ENCODE assay signal across 24 cellular contexts in genomic region chr2:8317419-8317818, GRCh38.
"Had no signal": no experiment of that assay in that cellular context is flagged by ENCODE, and none has a peak within 500 bp of the region (broad histone marks: within the 10 kb centered on the region; RNA-seq: fewer than 3 reads in every experiment).

No MANE protein-coding gene starts in this region.

- H3K27ac ChIP-seq: esophagus muscularis mucosa, hepatocyte, stomach, suprapubic skin, tibial nerve had no signal

- ATAC-seq: activated T-cell treated with anti-CD3 and anti-CD28 coated beads, Interleukin-2, amount 50 U/mL, for 72 hours; sciatic nerve; stimulated activated memory B cell treated with anti-CD40 and anti-IgM and Interleukin-4, amounts not matched to agents 10 μg/mL and 1 μg/mL and 100 μg/mL, for 72 hours; WTC11 had no signal

- H3K79me2 ChIP-seq: hepatocyte had no signal

- H2AFZ ChIP-seq: hepatocyte had no signal

- FAIRE-seq: endothelial cell of umbilical vein, frontal cortex, small intestine had no signal

- H3K9me3 Mint-ChIP-seq: activated T-cell treated with anti-CD3 and anti-CD28 coated beads, Interleukin-2, amount 50 U/mL, for 72 hours; nephron had no signal

- H3K4me3 Mint-ChIP-seq: activated naive CD4-positive, alpha-beta T cell treated with anti-CD3 and anti-CD28 coated beads, Interleukin-2, amount 10 ng/mL, durations not matched to agents 7 days and 5 days; activated T-cell treated with anti-CD3 and anti-CD28 coated beads, Interleukin-2, amount 50 U/mL, for 72 hours; brain; nephron; stimulated activated memory B cell treated with anti-CD40 and anti-IgM and Interleukin-4, amounts not matched to agents 10 μg/mL and 1 μg/mL and 100 μg/mL, for 72 hours; WTC11 had no signal

- H3K4me3 ChIP-seq: esophagus muscularis mucosa, hepatocyte, stomach, suprapubic skin, tibial nerve had no signal

- H3K36me3 ChIP-seq: esophagus muscularis mucosa, stomach, suprapubic skin, tibial nerve had no signal

- H3K4me2 ChIP-seq: hepatocyte had no signal

- H3K27ac Mint-ChIP-seq: activated T-cell treated with anti-CD3 and anti-CD28 coated beads, Interleukin-2, amount 50 U/mL, for 72 hours; nephron; stimulated activated memory B cell treated with anti-CD40 and anti-IgM and Interleukin-4, amounts not matched to agents 10 μg/mL and 1 μg/mL and 100 μg/mL, for 72 hours; WTC11 had no signal

- H3K36me3 Mint-ChIP-seq: brain; stimulated activated memory B cell treated with anti-CD40 and anti-IgM and Interleukin-4, amounts not matched to agents 10 μg/mL and 1 μg/mL and 100 μg/mL, for 72 hours; WTC11 had no signal

- DNase-seq: activated effector memory CD4-positive, alpha-beta T cell treated with anti-CD3 and anti-CD28 coated beads, Interleukin-2, amount 50 U/mL, for 16 hours; activated naive CD4-positive, alpha-beta T cell treated with anti-CD3 and anti-CD28 coated beads, Interleukin-2, amount 10 ng/mL, durations not matched to agents 7 days and 5 days; activated T-cell treated with anti-CD3 and anti-CD28 coated beads, Interleukin-2, amount 50 U/mL, for 72 hours; anterior cingulate cortex; caudate nucleus; effector memory CD4-positive, alpha-beta T cell; glutamatergic neuron; midbrain; nucleus accumbens; small intestine; stimulated activated CD4-positive, alpha-beta T cell treated with anti-CD3 and anti-CD28 coated beads, Interleukin-2, amount 100 ng/mL, for 24 hours; stomach; T1000 had no signal

- H3K4me1 Mint-ChIP-seq: nephron had no signal

- H3K9me3 ChIP-seq: esophagus muscularis mucosa, stomach, suprapubic skin, tibial nerve had no signal

- H3K4me1 ChIP-seq: esophagus muscularis mucosa had no signal

- H3K27me3 ChIP-seq: esophagus muscularis mucosa, hepatocyte, stomach, suprapubic skin, tibial nerve had no signal
